Comparison of ENCODE assay signal across 1 cellular context in the genomic region with DNA sequence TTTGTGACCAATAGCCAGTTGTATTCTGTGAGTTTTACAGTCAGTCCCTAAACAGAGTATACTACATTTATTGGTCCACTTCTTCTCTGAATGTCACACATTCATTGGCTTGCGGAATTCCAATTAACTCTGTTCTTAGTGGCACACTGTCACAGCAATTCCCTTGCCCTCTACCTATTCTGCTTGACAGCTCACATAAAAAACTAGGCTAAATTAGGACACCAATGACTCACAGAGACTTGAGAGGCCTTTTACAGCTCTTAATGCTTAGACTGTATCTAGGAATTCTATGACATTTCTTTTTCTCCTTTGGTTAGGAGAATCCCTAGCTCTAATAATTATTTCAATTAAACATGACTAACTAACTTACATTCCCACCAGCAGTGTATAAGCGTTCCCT.
TF ChIP-seq lines count a peak whose summit lies in the region.

No MANE protein-coding gene starts in this region.

TF ChIP-seq in IMR-90, 13 proteins besides CTCF, POLR2A, EP300 and RAD21 (continued from another document):
- TF ChIP-seq, protein P1, sequence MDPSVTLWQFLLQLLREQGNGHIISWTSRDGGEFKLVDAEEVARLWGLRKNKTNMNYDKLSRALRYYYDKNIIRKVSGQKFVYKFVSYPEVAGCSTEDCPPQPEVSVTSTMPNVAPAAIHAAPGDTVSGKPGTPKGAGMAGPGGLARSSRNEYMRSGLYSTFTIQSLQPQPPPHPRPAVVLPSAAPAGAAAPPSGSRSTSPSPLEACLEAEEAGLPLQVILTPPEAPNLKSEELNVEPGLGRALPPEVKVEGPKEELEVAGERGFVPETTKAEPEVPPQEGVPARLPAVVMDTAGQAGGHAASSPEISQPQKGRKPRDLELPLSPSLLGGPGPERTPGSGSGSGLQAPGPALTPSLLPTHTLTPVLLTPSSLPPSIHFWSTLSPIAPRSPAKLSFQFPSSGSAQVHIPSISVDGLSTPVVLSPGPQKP (IDR thresholded peaks at IDR 0.05; ENCODE audit: borderline replicate concordance, low read depth, low read length), result no peak
- no peak for TF ChIP-seq MXI1 (IDR thresholded peaks at IDR 0.05; ENCODE audit: borderline replicate concordance, low read depth, low read length)
